Comparison of ENCODE assay signal across 26 cellular contexts in the genomic region with DNA sequence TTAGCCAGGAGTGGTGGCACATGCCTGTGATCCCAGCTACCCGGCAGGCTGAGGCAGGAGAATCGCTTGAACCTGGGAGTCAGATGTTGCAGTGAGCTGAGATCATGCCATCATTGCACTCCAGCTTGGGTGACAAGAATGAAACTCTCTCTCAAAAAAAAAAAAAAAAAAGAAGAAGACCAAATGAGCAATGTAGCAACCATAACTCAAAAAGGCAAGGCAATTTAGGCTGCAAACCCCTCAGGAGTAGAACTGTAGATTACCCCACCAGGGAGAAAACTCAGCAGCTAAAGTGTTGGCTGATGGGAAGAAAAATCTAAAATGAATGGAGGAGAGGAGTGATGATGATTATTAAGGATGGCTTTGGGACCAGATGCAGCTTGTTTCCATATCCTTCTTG.
"Had no signal": no experiment of that assay in that cellular context is flagged by ENCODE, and none has a peak within 500 bp of the region (broad histone marks: within the 10 kb centered on the region; RNA-seq: fewer than 3 reads in every experiment).

No MANE protein-coding gene starts in this region.

- H3K27ac Mint-ChIP-seq: activated CD4-positive, alpha-beta T cell treated with anti-CD3 and anti-CD28 coated beads, Interleukin-2, amount 10 ng/mL, durations not matched to agents 7 days and 5 days; activated CD8-positive, alpha-beta T cell treated with anti-CD3 and anti-CD28 coated beads for 36 hours; activated naive CD4-positive, alpha-beta T cell treated with anti-CD3 and anti-CD28 coated beads, Interleukin-2, amount 10 ng/mL, durations not matched to agents 7 days and 5 days had no signal

- H3K9me3 Mint-ChIP-seq: activated CD4-positive, alpha-beta T cell treated with anti-CD3 and anti-CD28 coated beads, Interleukin-2, amount 10 ng/mL, durations not matched to agents 7 days and 5 days; activated CD8-positive, alpha-beta T cell treated with anti-CD3 and anti-CD28 coated beads for 36 hours; activated naive CD4-positive, alpha-beta T cell treated with anti-CD3 and anti-CD28 coated beads, Interleukin-2, amount 10 ng/mL, durations not matched to agents 7 days and 5 days had no signal

- H3K4me3 ChIP-seq: adrenal gland, body of pancreas, colonic mucosa, esophagus squamous epithelium, heart left ventricle had no signal

- H3K36me3 Mint-ChIP-seq: activated naive CD4-positive, alpha-beta T cell treated with anti-CD3 and anti-CD28 coated beads, Interleukin-2, amount 10 ng/mL, durations not matched to agents 7 days and 5 days; activated naive CD4-positive, alpha-beta T cell treated with anti-CD3 and anti-CD28 coated beads, Interleukin-2, amount 50 U/mL, for 72 hours had no signal

- H3K27me3 Mint-ChIP-seq: activated CD8-positive, alpha-beta T cell treated with anti-CD3 and anti-CD28 coated beads for 36 hours; activated naive CD4-positive, alpha-beta T cell treated with anti-CD3 and anti-CD28 coated beads, Interleukin-2, amount 10 ng/mL, durations not matched to agents 7 days and 5 days had no signal

- H3K4me3 Mint-ChIP-seq: activated CD4-positive, alpha-beta T cell treated with anti-CD3 and anti-CD28 coated beads, Interleukin-2, amount 10 ng/mL, durations not matched to agents 7 days and 5 days; activated CD8-positive, alpha-beta T cell treated with anti-CD3 and anti-CD28 coated beads for 36 hours; activated naive CD4-positive, alpha-beta T cell treated with anti-CD3 and anti-CD28 coated beads, Interleukin-2, amount 10 ng/mL, durations not matched to agents 7 days and 5 days had no signal

- H3K4me1 ChIP-seq: adrenal gland, body of pancreas, colonic mucosa, esophagus squamous epithelium had no signal

- H3K27ac ChIP-seq: body of pancreas, colonic mucosa, epithelial cell of prostate, esophagus squamous epithelium, heart left ventricle had no signal

- H3K4me1 Mint-ChIP-seq: activated naive CD4-positive, alpha-beta T cell treated with anti-CD3 and anti-CD28 coated beads, Interleukin-2, amount 10 ng/mL, durations not matched to agents 7 days and 5 days had no signal

- H3K36me3 ChIP-seq: adrenal gland, colonic mucosa, esophagus squamous epithelium, heart left ventricle had no signal

- H3K9me3 ChIP-seq: adrenal gland, body of pancreas, colonic mucosa, esophagus squamous epithelium, heart left ventricle had no signal

- H3K27me3 ChIP-seq: adrenal gland, body of pancreas, colonic mucosa, esophagus squamous epithelium, heart left ventricle had no signal

- DNase-seq: activated CD4-positive, alpha-beta T cell treated with anti-CD3 and anti-CD28 coated beads for 4 hours; activated CD4-positive, alpha-beta T cell treated with anti-CD3 and anti-CD28 coated beads, Interleukin-2, amount 10 ng/mL, durations not matched to agents 7 days and 5 days; activated CD4-positive, alpha-beta T cell treated with anti-CD3 and anti-CD28 coated beads, Interleukin-2, amount 50 U/mL, for 48 hours; activated CD4-positive, CD25-positive, alpha-beta regulatory T cell; activated CD4-positive, CD25-positive, alpha-beta regulatory T cell treated with anti-CD3 and anti-CD28 coated beads, Interleukin-2, amount 50 U/mL, for 72 hours; activated CD8-positive, alpha-beta memory T cell treated with anti-CD3 and anti-CD28 coated beads for 24 hours; activated CD8-positive, alpha-beta T cell treated with anti-CD3 and anti-CD28 coated beads for 36 hours; activated gamma-delta T cell; activated naive CD4-positive, alpha-beta T cell; activated naive CD4-positive, alpha-beta T cell treated with anti-CD3 and anti-CD28 coated beads, Interleukin-2, amount 10 ng/mL, durations not matched to agents 7 days and 5 days; activated T-cell treated with anti-CD3 and anti-CD28 coated beads, Interleukin-2, amount 50 U/mL, for 48 hours; amygdala; aorta; body of pancreas; central memory CD4-positive, alpha-beta T cell; cerebellar nuclear complex; colonic mucosa; effector CD8-positive, alpha-beta T cell; esophagus squamous epithelium; foreskin melanocyte; glutamatergic neuron; heart left ventricle; T-helper 2 cell had no signal
